ENCODE assay signal across 8 cellular contexts in the genomic region with DNA sequence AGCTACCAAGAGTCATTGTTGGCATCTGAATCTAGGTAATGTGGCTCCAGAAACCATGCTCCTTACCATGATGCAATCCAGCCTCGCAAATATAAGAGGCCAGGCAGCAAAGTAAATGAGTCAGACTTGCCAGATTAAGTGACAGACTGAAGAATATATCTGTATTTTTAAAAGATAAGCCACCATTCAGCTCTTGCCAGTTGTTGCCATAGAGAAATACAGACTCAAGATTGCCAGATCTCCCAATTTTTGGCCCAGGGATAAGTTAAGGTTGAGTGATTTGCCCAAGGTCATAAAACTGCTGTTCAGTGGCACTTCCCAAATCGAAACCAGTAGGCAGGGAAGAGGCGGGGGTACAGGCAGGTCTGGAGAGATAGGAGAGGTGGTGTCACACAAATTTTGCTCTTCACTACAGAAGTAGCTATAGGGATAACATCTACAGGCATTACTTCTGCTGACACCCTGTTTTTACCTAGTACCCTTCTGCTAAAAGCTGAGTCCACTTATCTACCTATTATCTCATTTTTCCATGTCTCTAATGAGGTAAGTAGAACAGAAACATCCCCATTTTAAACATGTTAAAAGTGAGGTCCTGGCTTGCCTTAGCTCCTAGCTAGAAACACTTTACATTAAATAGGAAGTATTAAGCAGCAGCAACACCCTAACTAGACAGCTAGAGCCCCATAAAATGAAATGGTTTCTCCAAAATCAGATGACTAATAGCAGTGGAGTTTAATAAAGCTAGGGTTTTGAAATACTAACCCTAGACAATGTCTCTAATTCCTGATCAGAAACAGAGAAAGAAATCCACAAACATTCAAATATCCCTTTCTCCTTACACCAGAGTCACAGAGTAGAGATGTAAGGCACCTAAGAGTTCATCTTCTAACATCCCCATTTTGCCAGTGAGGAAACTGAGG. TPM values are rescaled to one million over a fixed set of nuclear protein-coding genes. Genes with fewer than 3 reads are reported as not detected.
DNase-seq lines count a peak whose midpoint lies in the region; TF ChIP-seq lines count a peak whose summit lies in the region.

No MANE protein-coding gene starts in this region.

- no peak overlapping the region for H2BK120ac ChIP-seq in H9 (ENCODE audit: low read depth, low read length, poor library complexity, severe bottlenecking)

- no peaks in the 10 kb centered on the region for H3K9me3 Mint-ChIP-seq in activated naive CD4-positive, alpha-beta T cell treated with anti-CD3 and anti-CD28 coated beads, Interleukin-2, amount 10 ng/mL, durations not matched to agents 7 days and 5 days
- no peaks in the 10 kb centered on the region for H3K9me3 Mint-ChIP-seq in H9

- DNase-seq in activated naive CD4-positive, alpha-beta T cell treated with anti-CD3 and anti-CD28 coated beads, Interleukin-2, amount 50 U/mL, for 16 hours, result peak; percentile 24
- DNase-seq in activated naive CD4-positive, alpha-beta T cell treated with anti-CD3 and anti-CD28 coated beads, Interleukin-2, amount 10 ng/mL, durations not matched to agents 7 days and 5 days, result no peak
- DNase-seq in SW480 (ENCODE audit: low spot score) (peak; percentile 58), fibroblast of the aortic adventitia (ENCODE audit: low read depth) (peak; percentile 88), stomach (no peak), OCI-LY7 (ENCODE audit: low spot score) (no peak), H9 (no peak), NCI-H1048 (lab: John Stamatoyannopoulos, UW) (no peak)

- WGBS in stomach, 5 donors, result 22 to 47% (median 37%) methylated on average over 3 of the region's 3 CpGs
- WGBS in H9 (ENCODE audit: extremely low coverage, insufficient read length, low lambda C conversion rate), result no CpG with 5 or more reads among the region's 3 CpGs

- H3K27ac Mint-ChIP-seq in activated naive CD4-positive, alpha-beta T cell treated with anti-CD3 and anti-CD28 coated beads, Interleukin-2, amount 10 ng/mL, durations not matched to agents 7 days and 5 days, result no peak overlapping the region
- H3K27ac Mint-ChIP-seq in H9, result peak overlapping the region in 1 of 3 experiments; percentile 22; a peak in 1 of 7 replicates

- no peak overlapping the region for H3T11ph ChIP-seq in H9 (ENCODE audit: low read length)

- BruUV-seq in OCI-LY7 (replicated peaks; lab: Mats Ljungman, UMichigan), result no TSS peak

- H2AFZ ChIP-seq in OCI-LY7 (ENCODE audit: low read length) (no peak overlapping the region), H9 (ENCODE audit: low read length) (no peak overlapping the region)

- CTCF ChIA-PET in activated naive CD4-positive, alpha-beta T cell treated with anti-CD3 and anti-CD28 coated beads, Interleukin-2, amount 10 ng/mL, durations not matched to agents 7 days and 5 days (lab: Charles Lee), result interaction anchor here (0.9 to 1.2 kb wide), 4 partner anchors 26 to 327 kb away, joined by 3 to 4 read pairs (median 3); no protein-coding TSS in a partner anchor
- CTCF ChIA-PET in OCI-LY7 (lab: Charles Lee; ENCODE audit: unreplicated experiment), result interaction anchor here (0.6 kb wide), 1 partner anchor 21 kb away, joined by 5 read pairs; no protein-coding TSS in a partner anchor

- no peaks in the 10 kb centered on the region for H3K27me3 ChIP-seq in stomach
- H3K27me3 ChIP-seq in H9 (ENCODE audit: insufficient read depth, low read length), result no peaks in the 10 kb centered on the region

- H3K9me3 ChIP-seq in stomach, result no peaks in the 10 kb centered on the region
- no peaks in the 10 kb centered on the region for H3K9me3 ChIP-seq in OCI-LY7 (ENCODE audit: low read length)
- H3K9me3 ChIP-seq in H9 (ENCODE audit: control insufficient read depth, low read depth, low read length), result no peaks in the 10 kb centered on the region

- POLR2A ChIA-PET in OCI-LY7 (lab: Charles Lee), result interaction anchor here (0.5 to 1.4 kb wide), 6 partner anchors 10 to 478 kb away, joined by 3 to 4 read pairs (median 3); partner anchors contain the start of gene SUSD6

- H3K4me1 ChIP-seq in stomach (peaks cover 36 to 87% (median 60%) of the 10 kb centered on the region in 4 donors), OCI-LY7 (ENCODE audit: insufficient read depth, low read length, poor library complexity, severe bottlenecking) (no peaks in the 10 kb centered on the region), H9 (ENCODE audit: insufficient read depth, low read length) (peaks cover 4% of the 10 kb centered on the region)

- H4K91ac ChIP-seq in H9 (ENCODE audit: insufficient read length, low read depth, low read length), result no peak overlapping the region

- peak overlapping the region; percentile 7 for H3K4me3 ChIP-seq in fibroblast of the aortic adventitia (ENCODE audit: low read depth, low read length)
- no peak overlapping the region for H3K4me3 ChIP-seq in stomach
- no peak overlapping the region for H3K4me3 ChIP-seq in OCI-LY7 (ENCODE audit: low read depth, low read length, poor library complexity, severe bottlenecking)

- no peaks in the 10 kb centered on the region for H3K9me2 ChIP-seq in OCI-LY7 (ENCODE audit: insufficient read depth, low read length)

- no peaks in the 10 kb centered on the region for H3K79me1 ChIP-seq in H9 (ENCODE audit: insufficient read depth, low read depth, low read length, poor library complexity, severe bottlenecking)

- no peak overlapping the region for H2BK12ac ChIP-seq in H9 (ENCODE audit: insufficient read length, low read depth, low read length)

- no peak overlapping the region for H4K8ac ChIP-seq in H9 (replicated peaks; ENCODE audit: insufficient read length, low read depth, low read length)

- H3K4ac ChIP-seq in H9 (ENCODE audit: low read depth, low read length), result no peak overlapping the region

- no peak for TF ChIP-seq POLR2A in stomach (IDR thresholded peaks at IDR 0.05)

- H3K36me3 Mint-ChIP-seq in activated naive CD4-positive, alpha-beta T cell treated with anti-CD3 and anti-CD28 coated beads, Interleukin-2, amount 10 ng/mL, durations not matched to agents 7 days and 5 days, result peaks cover 2% of the 10 kb centered on the region
- H3K36me3 Mint-ChIP-seq in H9 (ENCODE audit: insufficient read depth in 1 of 3, low read depth in 3 of 3), result no peaks in the 10 kb centered on the region

- H2BK15ac ChIP-seq in H9 (ENCODE audit: low read depth, low read length), result no peak overlapping the region

- H3K14ac ChIP-seq in H9 (ENCODE audit: insufficient read depth, low read length), result no peak overlapping the region

- H3K23ac ChIP-seq in H9 (ENCODE audit: insufficient read length, low read depth, low read length), result no peak overlapping the region

- H3K27ac ChIP-seq in stomach, result peak overlapping the region; percentile 11 to 61 (median 27)
- H3K27ac ChIP-seq in OCI-LY7 (ENCODE audit: low read depth, low read length, poor library complexity, severe bottlenecking), result no peak overlapping the region
- no peak overlapping the region for H3K27ac ChIP-seq in H9 (ENCODE audit: insufficient read length, low read depth, low read length)

- no peaks in the 10 kb centered on the region for H3K27me3 Mint-ChIP-seq in activated naive CD4-positive, alpha-beta T cell treated with anti-CD3 and anti-CD28 coated beads, Interleukin-2, amount 10 ng/mL, durations not matched to agents 7 days and 5 days
- no peaks in the 10 kb centered on the region for H3K27me3 Mint-ChIP-seq in H9 (ENCODE audit: low read depth)

- peaks cover 24% of the 10 kb centered on the region; the same call in 1 of the 2 replicates for H3K79me2 ChIP-seq in OCI-LY7 (ENCODE audit: insufficient read depth, low read depth, low read length)
- no peaks in the 10 kb centered on the region for H3K79me2 ChIP-seq in H9 (ENCODE audit: insufficient read depth, low read length)

- H2BK5ac ChIP-seq in H9 (ENCODE audit: insufficient read length, low read length), result no peak overlapping the region

- H4K20me1 ChIP-seq in OCI-LY7 (ENCODE audit: insufficient read depth, low read length) (peaks cover 7% of the 10 kb centered on the region; the same call in 1 of the 2 replicates), H9 (ENCODE audit: control insufficient read depth, insufficient read depth, insufficient read length) (no peaks in the 10 kb centered on the region)

- H2AK5ac ChIP-seq in H9 (ENCODE audit: insufficient read length, low read length), result no peak overlapping the region

- H3K36me3 ChIP-seq in stomach (no peaks in the 10 kb centered on the region), OCI-LY7 (ENCODE audit: insufficient read depth, low read length) (peaks cover 13% of the 10 kb centered on the region)

- H3K9ac ChIP-seq in H9 (ENCODE audit: extremely low read depth, insufficient read length, low read length), result no peak overlapping the region

- peaks cover 18% of the 10 kb centered on the region for H3K4me1 Mint-ChIP-seq in activated naive CD4-positive, alpha-beta T cell treated with anti-CD3 and anti-CD28 coated beads, Interleukin-2, amount 10 ng/mL, durations not matched to agents 7 days and 5 days
- H3K4me1 Mint-ChIP-seq in H9, result peaks cover 24 to 28% of the 10 kb centered on the region in 2 experiments

- TF ChIP-seq CTCF in fibroblast of the aortic adventitia (IDR thresholded peaks at IDR 0.05; ENCODE audit: insufficient read depth, low read length) (no peak), stomach (IDR thresholded peaks at IDR 0.05) (no peak), OCI-LY7 (conservative IDR thresholded peaks at IDR 0.05; ENCODE audit: low read length) (no peak), H9 (conservative IDR thresholded peaks at IDR 0.05) (no peak)

- H3K4me2 ChIP-seq in OCI-LY7 (ENCODE audit: low read length) (no peak overlapping the region), H9 (ENCODE audit: insufficient read depth, insufficient read length, low read length) (no peak overlapping the region)

- H4K5ac ChIP-seq in H9 (ENCODE audit: insufficient read length, low read depth, low read length), result no peak overlapping the region

- no peak overlapping the region for H3K56ac ChIP-seq in H9 (ENCODE audit: insufficient read length, low read depth, low read length)

- intact Hi-C loops in stomach (cut with DNase I; ENCODE audit: low total_unique reads) (no loop called here), OCI-LY7 (cut with micrococcal nuclease; ENCODE audit: unreplicated experiment) (no loop called here)

- no peak overlapping the region for H2BK20ac ChIP-seq in H9 (ENCODE audit: low read depth, low read length, poor library complexity, severe bottlenecking)

- H3K18ac ChIP-seq in H9 (ENCODE audit: insufficient read length, low read depth, low read length), result no peak overlapping the region

- TF ChIP-seq EP300 in stomach (IDR thresholded peaks at IDR 0.05), result no peak

- H3K23me2 ChIP-seq in H9 (ENCODE audit: insufficient read length, low read depth, low read length, poor library complexity, severe bottlenecking), result no peaks in the 10 kb centered on the region

- no peak overlapping the region for H3K4me3 Mint-ChIP-seq in activated naive CD4-positive, alpha-beta T cell treated with anti-CD3 and anti-CD28 coated beads, Interleukin-2, amount 10 ng/mL, durations not matched to agents 7 days and 5 days
- H3K4me3 Mint-ChIP-seq in H9, result no peak overlapping the region

RNA-seq across cellular contexts. Expression of gene DCAF5, which starts 19.5 kb away (rescaled TPM):
- 15.8 and 25.2 TPM in 2 replicates for total RNA-seq in fibroblast of the aortic adventitia (ENCODE audit: low replicate concordance)
- 10 to 100 TPM; 24.3 to 80.5 (median 43.3) TPM for total RNA-seq in stomach
- polyA plus RNA-seq in stomach, result 10 to 100 TPM; 13.9 to 16.2 (median 16.2) TPM
- total RNA-seq in OCI-LY7 (2014; rRNA removed; shearing (Covaris generic)), result 17.8 and 23.1 TPM in 2 replicates
- 46.0 and 46.5 TPM in 2 replicates for total RNA-seq in OCI-LY7 (2022)
- 27.9 and 31.4 TPM in 2 replicates for total RNA-seq in H9 (2021)

RNA-seq across cellular contexts. Expression of gene EXD2, which starts 57.8 kb away (rescaled TPM):
- total RNA-seq in fibroblast of the aortic adventitia (ENCODE audit: low replicate concordance), result 10.8 and 12.1 TPM in 2 replicates
- total RNA-seq in stomach, result 10 to 100 TPM in 3 of 5 donors, 1 to 10 TPM in 2; 8.0 to 25.4 (median 14.7) TPM
- 1 to 10 TPM; 3.4 to 9.5 (median 4.9) TPM for polyA plus RNA-seq in stomach
- 2.7 and 3.1 TPM in 2 replicates for total RNA-seq in OCI-LY7 (2014; rRNA removed; shearing (Covaris generic))
- total RNA-seq in OCI-LY7 (2022), result 7.2 and 8.4 TPM in 2 replicates
- 19.6 and 20.0 TPM in 2 replicates for total RNA-seq in H9 (2021)

Comparison
In these comparisons a context has a peak if more than half of its experiments do, and no peak if none do; other contexts are left out.
1. DNase-seq: peak in activated naive CD4-positive, alpha-beta T cell treated with anti-CD3 and anti-CD28 coated beads, Interleukin-2, amount 50 U/mL, for 16 hours (single experiment), SW480 (single experiment) and fibroblast of the aortic adventitia (single experiment); none in activated naive CD4-positive, alpha-beta T cell treated with anti-CD3 and anti-CD28 coated beads, Interleukin-2, amount 10 ng/mL, durations not matched to agents 7 days and 5 days (single experiment), stomach (single experiment), OCI-LY7 (single experiment), H9 (single experiment) and NCI-H1048 (single experiment).
2. H3K27ac ChIP-seq: peak in stomach (5 of 5); none in OCI-LY7 (single experiment) and H9 (single experiment).